ENCODE assay signal across 11 cellular contexts in the genomic region with DNA sequence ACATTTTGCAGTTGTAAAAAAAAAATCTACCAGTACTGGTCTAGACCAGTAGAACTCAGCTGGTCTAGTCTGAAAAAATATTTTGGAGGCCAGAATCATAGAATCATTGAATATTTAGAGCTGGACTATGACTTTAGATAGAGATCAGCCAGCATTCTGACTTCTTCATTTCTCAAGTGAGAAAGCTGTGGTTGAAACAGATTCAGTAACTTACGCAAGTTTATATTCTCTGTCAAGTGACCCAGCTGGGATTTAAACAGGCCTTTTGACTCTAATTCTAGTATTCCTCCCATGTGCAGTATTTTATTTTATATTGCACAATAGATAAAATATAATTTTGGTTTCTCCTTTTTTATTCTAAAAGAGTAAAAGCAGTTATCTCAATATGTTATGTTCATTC. TPM values are rescaled to one million over a fixed set of nuclear protein-coding genes. Genes with fewer than 3 reads are reported as not detected.
DNase-seq lines count a peak whose midpoint lies in the region; ATAC-seq and TF ChIP-seq lines count a peak whose summit lies in the region.
"Had no signal": no experiment of that assay in that cellular context is flagged by ENCODE, and none has a peak within 500 bp of the region (broad histone marks: within the 10 kb centered on the region; RNA-seq: fewer than 3 reads in every experiment).

No MANE protein-coding gene starts in this region.

- H3K4me2 ChIP-seq in KMS-11, result peak overlapping the region; percentile 23; the same call in 1 of the 2 replicates

- in situ Hi-C loops in transverse colon (cut with MboI; ENCODE audit: low pct_ligation_motif_present in 1 of 4, low pct_unique_long_range_greater_than_20kb in 1 of 4, low sequenced_read_pairs in 3 of 4), result no loop called here

- H3K36me3 ChIP-seq in KMS-11 (ENCODE audit: insufficient read depth) (no peaks in the 10 kb centered on the region), transverse colon (no peaks in the 10 kb centered on the region)

- H3K79me2 ChIP-seq in KMS-11 (ENCODE audit: insufficient read depth, low read depth), result peaks cover 92% of the 10 kb centered on the region

- no peak for TF ChIP-seq EP300 in transverse colon (IDR thresholded peaks at IDR 0.05; ENCODE audit: low read depth)

- H3K4me1 ChIP-seq in KMS-11 (ENCODE audit: low read depth, poor library complexity, severe bottlenecking) (peaks cover 72% of the 10 kb centered on the region), transverse colon (peaks cover 26 to 83% (median 59%) of the 10 kb centered on the region in 4 donors)

- no peaks in the 10 kb centered on the region for H3K9me3 ChIP-seq in transverse colon

- peaks cover 82% of the 10 kb centered on the region for H3K4me1 Mint-ChIP-seq in activated T-cell treated with anti-CD3 and anti-CD28 coated beads, Interleukin-2, amount 50 U/mL, for 24 hours (ENCODE audit: low read depth)
- peaks cover 62 to 70% of the 10 kb centered on the region in 2 donors for H3K4me1 Mint-ChIP-seq in natural killer cell

- H3K27me3 Mint-ChIP-seq in activated T-cell treated with anti-CD3 and anti-CD28 coated beads, Interleukin-2, amount 50 U/mL, for 24 hours, result no peaks in the 10 kb centered on the region
- H3K27me3 Mint-ChIP-seq in natural killer cell (ENCODE audit: low read depth in 2 of 2), result no peaks in the 10 kb centered on the region

- intact Hi-C loops in transverse colon (cut with DNase I; ENCODE audit: low total_unique reads), result loop anchor here (10.0 kb wide), 1 partner anchor 80 kb away; no protein-coding TSS in a partner anchor
- intact Hi-C loops in natural killer cell (cut with micrococcal nuclease), result loop anchor here (10.0 kb wide), 1 partner anchor 200 kb away; a partner anchor contains a TSS

- no peak for TF ChIP-seq POLR2A in transverse colon (IDR thresholded peaks at IDR 0.05)

- ATAC-seq in HG03521 (IDR thresholded peaks at IDR 0.05; ENCODE audit: unreplicated experiment), result no peak
- no peak for ATAC-seq in HG02938 (IDR thresholded peaks at IDR 0.05; ENCODE audit: unreplicated experiment)
- ATAC-seq in natural killer cell, result no peak
- ATAC-seq: left colon had no signal

- TF ChIP-seq CTCF in KMS-11 (conservative IDR thresholded peaks at IDR 0.05; ENCODE audit: low read depth, low read length) (no peak), fibroblast of mammary gland (conservative IDR thresholded peaks at IDR 0.05; ENCODE audit: control insufficient read depth, insufficient read depth, low read depth, low read length) (no peak), transverse colon (IDR thresholded peaks at IDR 0.05) (no peak), natural killer cell (IDR thresholded peaks at IDR 0.05) (no peak)

- WGBS in transverse colon (ENCODE audit: low coverage in 1 of 2), 2 donors, result 48 to 60% methylated on average over 1 of the region's 1 CpG

- no peak overlapping the region for H2AFZ ChIP-seq in KMS-11 (ENCODE audit: low read depth)

- H3K9me3 Mint-ChIP-seq in activated T-cell treated with anti-CD3 and anti-CD28 coated beads, Interleukin-2, amount 50 U/mL, for 24 hours, result no peaks in the 10 kb centered on the region
- no peaks in the 10 kb centered on the region for H3K9me3 Mint-ChIP-seq in natural killer cell

- H3K27ac Mint-ChIP-seq in activated T-cell treated with anti-CD3 and anti-CD28 coated beads, Interleukin-2, amount 50 U/mL, for 24 hours, result peak overlapping the region; percentile 34
- peak overlapping the region in 1 of 2 donors; percentile 41 for H3K27ac Mint-ChIP-seq in natural killer cell

- H4K20me1 ChIP-seq in KMS-11 (ENCODE audit: insufficient read depth), result peaks cover 45% of the 10 kb centered on the region

- no peak overlapping the region for H3K4me3 Mint-ChIP-seq in activated T-cell treated with anti-CD3 and anti-CD28 coated beads, Interleukin-2, amount 50 U/mL, for 24 hours
- H3K4me3 Mint-ChIP-seq in natural killer cell, result no peak overlapping the region

- H3K27me3 ChIP-seq in KMS-11 (ENCODE audit: insufficient read depth, low read depth) (no peaks in the 10 kb centered on the region; the same call in 1 of the 2 replicates), transverse colon (no peaks in the 10 kb centered on the region)

- H3K36me3 Mint-ChIP-seq in activated T-cell treated with anti-CD3 and anti-CD28 coated beads, Interleukin-2, amount 50 U/mL, for 24 hours (ENCODE audit: low read depth), result peaks cover 79% of the 10 kb centered on the region
- no peaks in the 10 kb centered on the region for H3K36me3 Mint-ChIP-seq in natural killer cell

- H3K9ac ChIP-seq in KMS-11, result no peak overlapping the region

- H3K4me3 ChIP-seq in KMS-11 (IDR thresholded peaks at IDR 0.05; ENCODE audit: insufficient read depth, low read depth, low read length) (no peak overlapping the region), fibroblast of mammary gland (ENCODE audit: control insufficient read depth, low read depth, low read length) (no peak overlapping the region), transverse colon (no peak overlapping the region)

- DNase-seq in activated T-cell treated with anti-CD3 and anti-CD28 coated beads, Interleukin-2, amount 50 U/mL, for 24 hours, result no peak
- DNase-seq in activated T-cell treated with anti-CD3 and anti-CD28 coated beads for 4 hours, result no peak
- DNase-seq in fibroblast of mammary gland (ENCODE audit: low read depth), result peak; percentile 46
- DNase-seq in transverse colon, result no peak
- DNase-seq in natural killer cell, result no peak
- DNase-seq: foreskin melanocyte, KG1, left colon had no signal

- H3K27ac ChIP-seq in KMS-11 (peak overlapping the region; percentile 38; the same call in 1 of the 2 replicates), transverse colon (peak overlapping the region; percentile 56 to 97 (median 80))

RNA-seq across cellular contexts. Expression of a gene that starts 4.9 kb away (rescaled TPM):
- 10 to 100 TPM; 48.2 to 77.2 (median 54.8) TPM for total RNA-seq in transverse colon
- total RNA-seq in natural killer cell, result 10 to 100 TPM; 53.9 to 68.5 (median 66.3) TPM
